In genomic region chr7:157336383-157337315, GRCh38 we compare ENCODE assay signal across 1 cellular context.
A peak's percentile ranks its signal among the peaks of the same experiment; 100 is the strongest.
TF ChIP-seq lines count a peak whose summit lies in the region.

TSS of gene DNAJB6 (plus strand) at chr7:157337004. CDS start at chr7:157358573, 21,569 bp downstream.

TF ChIP-seq in HepG2, 621 proteins besides CTCF, POLR2A, EP300 and RAD21 (continued from another document and continues in another):
- TF ChIP-seq ZBTB34 (CRISPR knock-in tag; IDR thresholded peaks at IDR 0.05) (no peak), ZNF749 (CRISPR knock-in tag; IDR thresholded peaks at IDR 0.05; ENCODE audit: borderline replicate concordance) (no peak), ZNF567 (CRISPR knock-in tag; IDR thresholded peaks at IDR 0.05; ENCODE audit: borderline replicate concordance) (no peak; the same call in 1 of the 2 replicates), STAT5B (CRISPR knock-in tag; IDR thresholded peaks at IDR 0.05) (no peak), SIN3B (IDR thresholded peaks at IDR 0.05; ENCODE audit: low read length) (0 out of 2 replicates have a peak, but pooled peaks have one; percentile 45), SALL2 (CRISPR knock-in tag; IDR thresholded peaks at IDR 0.05) (peak; percentile 53; the same call in 1 of the 2 replicates), KLF6 (CRISPR knock-in tag; IDR thresholded peaks at IDR 0.05) (peak; percentile 68; the same call in 1 of the 2 replicates), PRMT3 (CRISPR knock-in tag; IDR thresholded peaks at IDR 0.05; ENCODE audit: borderline replicate concordance, low read depth) (no peak), ZNF773 (CRISPR knock-in tag; IDR thresholded peaks at IDR 0.05; ENCODE audit: borderline replicate concordance) (no peak), ZBED4 (CRISPR knock-in tag; IDR thresholded peaks at IDR 0.05; ENCODE audit: borderline replicate concordance) (0 out of 2 replicates have a peak, but pooled peaks have one; percentile 40), NCOR1 (IDR thresholded peaks at IDR 0.05; ENCODE audit: borderline replicate concordance, low read length) (no peak), ZNF281 (CRISPR knock-in tag; IDR thresholded peaks at IDR 0.05; ENCODE audit: borderline replicate concordance) (no peak), ZNF780A (CRISPR knock-in tag; IDR thresholded peaks at IDR 0.05) (no peak), GPN1 (CRISPR knock-in tag; IDR thresholded peaks at IDR 0.05; ENCODE audit: borderline replicate concordance) (no peak), MZF1 (CRISPR knock-in tag; IDR thresholded peaks at IDR 0.05; ENCODE audit: borderline replicate concordance) (no peak), ZNF441 (CRISPR knock-in tag; IDR thresholded peaks at IDR 0.05; ENCODE audit: borderline replicate concordance) (no peak), NAIF1 (CRISPR knock-in tag; IDR thresholded peaks at IDR 0.05; ENCODE audit: borderline replicate concordance) (no peak), DBP (CRISPR knock-in tag; IDR thresholded peaks at IDR 0.05; ENCODE audit: not compliant biosample characterization) (no peak), ZBTB43 (CRISPR knock-in tag; conservative IDR thresholded peaks at IDR 0.05) (peak; percentile 27; the same call in 1 of the 2 replicates), ZMAT3 (CRISPR knock-in tag; conservative IDR thresholded peaks at IDR 0.05) (no peak), ARNT2 (CRISPR knock-in tag; IDR thresholded peaks at IDR 0.05; ENCODE audit: low read depth) (peak; percentile 51; the same call in 1 of the 2 replicates), ONECUT2 (CRISPR knock-in tag; IDR thresholded peaks at IDR 0.05) (no peak), REST (IDR thresholded peaks at IDR 0.05; ENCODE audit: borderline replicate concordance in 1 of 2, low read depth in 1 of 2, low read length in 2 of 2) (no peak), ZNF225 (CRISPR knock-in tag; IDR thresholded peaks at IDR 0.05) (no peak; the same call in 1 of the 2 replicates), SIN3A (IDR thresholded peaks at IDR 0.05; ENCODE audit: borderline replicate concordance, low read depth, low read length) (no peak), DZIP1 (CRISPR knock-in tag; IDR thresholded peaks at IDR 0.05) (no peak), MAX (IDR thresholded peaks at IDR 0.05) (no peak), SMARCE1 (IDR thresholded peaks at IDR 0.05; ENCODE audit: borderline replicate concordance) (no peak), PHF8 (CRISPR knock-in tag; IDR thresholded peaks at IDR 0.05) (peak; percentile 71), ZNF383 (CRISPR knock-in tag; IDR thresholded peaks at IDR 0.05; ENCODE audit: borderline replicate concordance) (no peak), AKAP8 (CRISPR knock-in tag; IDR thresholded peaks at IDR 0.05) (no peak), ZNF343 (CRISPR knock-in tag; IDR thresholded peaks at IDR 0.05) (no peak), ZNF431 (CRISPR knock-in tag; IDR thresholded peaks at IDR 0.05; ENCODE audit: borderline replicate concordance, low read depth) (no peak), ZNF572 (CRISPR knock-in tag; IDR thresholded peaks at IDR 0.05) (no peak), ATAD3A (CRISPR knock-in tag; IDR thresholded peaks at IDR 0.05) (no peak), ZNF296 (CRISPR knock-in tag; conservative IDR thresholded peaks at IDR 0.05) (no peak), MNT (IDR thresholded peaks at IDR 0.05) (no peak), ZNF24 (IDR thresholded peaks at IDR 0.05) (no peak), MYNN (CRISPR knock-in tag; IDR thresholded peaks at IDR 0.05; ENCODE audit: low read depth) (no peak), TBX3 (IDR thresholded peaks at IDR 0.05; ENCODE audit: borderline replicate concordance) (no peak), PATZ1 (CRISPR knock-in tag; IDR thresholded peaks at IDR 0.05) (peak; percentile 89)
